Comparison of ENCODE assay signal across 18 cellular contexts in genomic region chr6:20599302-20600051, GRCh38.
DNase-seq lines count a peak whose midpoint lies in the region; ATAC-seq and TF ChIP-seq lines count a peak whose summit lies in the region.
"Had no signal": no experiment of that assay in that cellular context is flagged by ENCODE, and none has a peak within 500 bp of the region (broad histone marks: within the 10 kb centered on the region; RNA-seq: fewer than 3 reads in every experiment).

No MANE protein-coding gene starts in this region.

- H3K36me3 Mint-ChIP-seq in activated T-cell treated with anti-CD3 and anti-CD28 coated beads, Interleukin-2, amount 50 U/mL, for 24 hours (ENCODE audit: low read depth): peaks cover 71% of the 10 kb centered on the region
- H3K36me3 Mint-ChIP-seq in CD8-positive, alpha-beta memory T cell: peaks cover 20 to 48% (median 26%) of the 10 kb centered on the region in 3 donors

- H3K27ac ChIP-seq in neural cell (ENCODE audit: low read length): peak overlapping the region; percentile 15
- no peak overlapping the region for H3K27ac ChIP-seq in CD8-positive, alpha-beta memory T cell (ENCODE audit: low read depth, low read length)
- H3K27ac ChIP-seq: brain microvascular endothelial cell, pancreas, stomach had no signal

- H3K9me2 ChIP-seq in neural cell (ENCODE audit: insufficient read depth, low read length): no peaks in the 10 kb centered on the region

- H3K4me1 Mint-ChIP-seq in activated T-cell treated with anti-CD3 and anti-CD28 coated beads, Interleukin-2, amount 50 U/mL, for 24 hours (ENCODE audit: low read depth): peaks cover 10% of the 10 kb centered on the region
- H3K4me1 Mint-ChIP-seq in CD8-positive, alpha-beta memory T cell: peaks cover 3 to 8% (median 4%) of the 10 kb centered on the region in 3 donors

- no peak overlapping the region for H3K4me3 ChIP-seq in neural cell (ENCODE audit: low read length)
- no peak overlapping the region for H3K4me3 ChIP-seq in CD8-positive, alpha-beta memory T cell (ENCODE audit: low read length)
- H3K4me3 ChIP-seq: pancreas, smooth muscle cell, stomach had no signal

- TF ChIP-seq RAD21 in neural cell (conservative IDR thresholded peaks at IDR 0.05): no peak

- no peaks in the 10 kb centered on the region for H3K4me1 ChIP-seq in CD8-positive, alpha-beta memory T cell (ENCODE audit: insufficient read depth, low read length)
- H3K4me1 ChIP-seq: stomach had no signal

- no peak for DNase-seq in activated T-cell treated with anti-CD3 and anti-CD28 coated beads, Interleukin-2, amount 50 U/mL, for 24 hours
- DNase-seq in activated T-cell treated with anti-CD3 and anti-CD28 coated beads, Interleukin-2, amount 50 U/mL, for 48 hours: no peak
- no peak for DNase-seq in cortex of kidney (lab: John Stamatoyannopoulos, UW)
- DNase-seq in CD8-positive, alpha-beta memory T cell: no peak
- no peak for DNase-seq in left lobe of liver (ENCODE audit: low spot score)
- DNase-seq: ACHN; activated CD4-positive, alpha-beta T cell treated with anti-CD3 and anti-CD28 coated beads, Interleukin-2, amount 10 ng/mL, durations not matched to agents 7 days and 5 days; brain microvascular endothelial cell; CD4-positive, alpha-beta memory T cell; hypothalamus; left colon; pancreas; stomach had no signal

- POLR2A ChIA-PET in CD8-positive, alpha-beta memory T cell (lab: Charles Lee): no interaction called here

- no peaks in the 10 kb centered on the region for H3K27me3 ChIP-seq in neural cell (ENCODE audit: insufficient read depth, low read depth, low read length)
- H3K27me3 ChIP-seq in CD8-positive, alpha-beta memory T cell (ENCODE audit: insufficient read depth, low read length, poor library complexity, severe bottlenecking): no peaks in the 10 kb centered on the region
- H3K27me3 ChIP-seq: brain microvascular endothelial cell, pancreas, stomach had no signal

- CTCF ChIA-PET in CD8-positive, alpha-beta memory T cell (lab: Charles Lee): no interaction called here

- H3F3A ChIP-seq in neural cell (ENCODE audit: insufficient read depth, low read length, poor library complexity, severe bottlenecking): peaks cover 2% of the 10 kb centered on the region

- H3K9me3 ChIP-seq in neural cell (ENCODE audit: low read length): no peaks in the 10 kb centered on the region
- H3K9me3 ChIP-seq in CD8-positive, alpha-beta memory T cell (ENCODE audit: low read length): no peaks in the 10 kb centered on the region
- H3K9me3 ChIP-seq: pancreas had no signal

- ATAC-seq in GM21360 (IDR thresholded peaks at IDR 0.05; ENCODE audit: unreplicated experiment) (peak; percentile 51), HG03354 (IDR thresholded peaks at IDR 0.05; ENCODE audit: poor library complexity, severe bottlenecking, unreplicated experiment) (peak; percentile 89), left lobe of liver (no peak)
- ATAC-seq: left colon had no signal

- no peak overlapping the region for H3K4me2 ChIP-seq in neural cell (ENCODE audit: low read length)
- H3K4me2 ChIP-seq: smooth muscle cell had no signal

- no peak overlapping the region for H3K9ac ChIP-seq in neural cell (ENCODE audit: low read length)

- no peak for TF ChIP-seq CTCF in neural cell (IDR thresholded peaks at IDR 0.05; ENCODE audit: poor library complexity, severe bottlenecking)

- H3K36me3 ChIP-seq in neural cell (ENCODE audit: insufficient read depth, low read length): peaks cover 3% of the 10 kb centered on the region
- peaks cover 3% of the 10 kb centered on the region for H3K36me3 ChIP-seq in CD8-positive, alpha-beta memory T cell (ENCODE audit: insufficient read depth, low read length)
- H3K36me3 ChIP-seq: brain microvascular endothelial cell, pancreas had no signal

- TF ChIP-seq EP300 in neural cell (conservative IDR thresholded peaks at IDR 0.05; ENCODE audit: poor library complexity, severe bottlenecking): peak; percentile 99

- H3K4me3 Mint-ChIP-seq in activated T-cell treated with anti-CD3 and anti-CD28 coated beads, Interleukin-2, amount 50 U/mL, for 24 hours: no peak overlapping the region
- H3K4me3 Mint-ChIP-seq in CD8-positive, alpha-beta memory T cell: no peak overlapping the region
- H3K4me3 Mint-ChIP-seq: activated CD4-positive, alpha-beta T cell treated with anti-CD3 and anti-CD28 coated beads, Interleukin-2, amount 10 ng/mL, durations not matched to agents 7 days and 5 days; CD4-positive, alpha-beta memory T cell; T-helper 2 cell treated with Interferon-gamma antibody and Interleukin-4, amounts not matched to agents 5 μg/mL and 100 μg/mL, for 36 hours had no signal

- H3K9me3 Mint-ChIP-seq in activated T-cell treated with anti-CD3 and anti-CD28 coated beads, Interleukin-2, amount 50 U/mL, for 24 hours: no peaks in the 10 kb centered on the region
- H3K9me3 Mint-ChIP-seq in CD8-positive, alpha-beta memory T cell: peaks cover 0 to 4% (median 0%) of the 10 kb centered on the region in 5 donors

- H2AFZ ChIP-seq in neural cell (ENCODE audit: low read depth, low read length): no peak overlapping the region

- no peaks in the 10 kb centered on the region for H3K79me2 ChIP-seq in neural cell (replicated peaks; ENCODE audit: insufficient read depth, low read length)

- H3K27ac Mint-ChIP-seq in activated T-cell treated with anti-CD3 and anti-CD28 coated beads, Interleukin-2, amount 50 U/mL, for 24 hours: peak overlapping the region; percentile 75
- no peak overlapping the region for H3K27ac Mint-ChIP-seq in CD8-positive, alpha-beta memory T cell
- H3K27ac Mint-ChIP-seq: activated CD4-positive, alpha-beta T cell treated with anti-CD3 and anti-CD28 coated beads, Interleukin-2, amount 10 ng/mL, durations not matched to agents 7 days and 5 days; CD4-positive, alpha-beta memory T cell; T-helper 2 cell treated with Interferon-gamma antibody and Interleukin-4, amounts not matched to agents 5 μg/mL and 100 μg/mL, for 36 hours had no signal

- no peaks in the 10 kb centered on the region for H3K27me3 Mint-ChIP-seq in activated T-cell treated with anti-CD3 and anti-CD28 coated beads, Interleukin-2, amount 50 U/mL, for 24 hours
- no peaks in the 10 kb centered on the region for H3K27me3 Mint-ChIP-seq in CD8-positive, alpha-beta memory T cell
- H3K27me3 Mint-ChIP-seq: activated CD4-positive, alpha-beta T cell treated with anti-CD3 and anti-CD28 coated beads, Interleukin-2, amount 10 ng/mL, durations not matched to agents 7 days and 5 days; CD4-positive, alpha-beta memory T cell had no signal

- H4K20me1 ChIP-seq in neural cell (ENCODE audit: insufficient read depth): no peaks in the 10 kb centered on the region

TF ChIP-seq in neural cell, 6 proteins besides CTCF, POLR2A, EP300 and RAD21:
- TF ChIP-seq REST (IDR thresholded peaks at IDR 0.05; ENCODE audit: borderline replicate concordance): no peak
- TF ChIP-seq POLR2AphosphoS5 (IDR thresholded peaks at IDR 0.05): peak; percentile 94
